Comparison of ENCODE assay signal across 1 cellular context in the genomic region with DNA sequence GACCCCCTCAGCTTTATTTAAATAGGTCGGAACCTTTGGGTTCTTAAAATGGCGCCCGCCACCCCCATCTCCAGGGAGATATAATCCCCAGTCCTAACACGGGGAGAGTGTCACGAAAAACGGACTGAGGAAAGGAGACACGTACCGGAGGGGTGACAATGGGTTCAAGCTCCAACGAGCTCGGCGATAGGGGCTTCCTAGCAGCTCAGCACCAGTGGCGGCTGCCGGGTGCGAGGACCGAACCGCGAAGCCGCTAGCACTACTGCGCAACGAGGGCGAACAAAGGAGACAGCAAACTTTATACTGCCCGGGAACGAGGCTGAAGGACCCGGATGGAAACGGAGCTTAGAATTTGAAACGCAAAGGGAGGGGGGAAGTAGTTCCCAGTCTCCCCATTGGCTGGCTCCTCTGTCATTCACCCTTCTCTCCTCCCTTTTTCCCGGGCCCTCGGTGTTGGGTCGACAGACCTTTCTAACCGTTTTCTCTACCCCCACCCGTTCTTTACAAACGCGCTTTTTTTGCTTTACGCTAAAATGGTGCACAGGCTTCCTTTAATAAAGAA.
TF ChIP-seq lines count a peak whose summit lies in the region.

A gene (minus strand): TSS at position 274 of the 562 bp plus-strand sequence. CDS start 1,298 bp downstream, outside the sequence.

TF ChIP-seq in HepG2, 621 proteins besides CTCF, POLR2A, EP300 and RAD21 (continued from another document and continues in another):
- TF ChIP-seq, protein P1, sequence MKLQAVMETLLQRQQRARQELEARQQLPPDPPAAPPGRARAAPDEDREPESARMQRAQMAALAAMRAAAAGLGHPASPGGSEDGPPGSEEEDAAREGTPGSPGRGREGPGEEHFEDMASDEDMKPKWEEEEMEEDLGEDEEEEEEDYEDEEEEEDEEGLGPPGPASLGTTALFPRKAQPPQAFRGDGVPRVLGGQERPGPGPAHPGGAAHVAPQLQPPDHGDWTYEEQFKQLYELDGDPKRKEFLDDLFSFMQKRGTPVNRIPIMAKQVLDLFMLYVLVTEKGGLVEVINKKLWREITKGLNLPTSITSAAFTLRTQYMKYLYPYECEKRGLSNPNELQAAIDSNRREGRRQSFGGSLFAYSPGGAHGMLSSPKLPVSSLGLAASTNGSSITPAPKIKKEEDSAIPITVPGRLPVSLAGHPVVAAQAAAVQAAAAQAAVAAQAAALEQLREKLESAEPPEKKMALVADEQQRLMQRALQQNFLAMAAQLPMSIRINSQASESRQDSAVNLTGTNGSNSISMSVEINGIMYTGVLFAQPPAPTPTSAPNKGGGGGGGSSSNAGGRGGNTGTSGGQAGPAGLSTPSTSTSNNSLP (IDR thresholded peaks at IDR 0.05; ENCODE audit: low read depth, low read length), result no peak
- TF ChIP-seq, protein P2, sequence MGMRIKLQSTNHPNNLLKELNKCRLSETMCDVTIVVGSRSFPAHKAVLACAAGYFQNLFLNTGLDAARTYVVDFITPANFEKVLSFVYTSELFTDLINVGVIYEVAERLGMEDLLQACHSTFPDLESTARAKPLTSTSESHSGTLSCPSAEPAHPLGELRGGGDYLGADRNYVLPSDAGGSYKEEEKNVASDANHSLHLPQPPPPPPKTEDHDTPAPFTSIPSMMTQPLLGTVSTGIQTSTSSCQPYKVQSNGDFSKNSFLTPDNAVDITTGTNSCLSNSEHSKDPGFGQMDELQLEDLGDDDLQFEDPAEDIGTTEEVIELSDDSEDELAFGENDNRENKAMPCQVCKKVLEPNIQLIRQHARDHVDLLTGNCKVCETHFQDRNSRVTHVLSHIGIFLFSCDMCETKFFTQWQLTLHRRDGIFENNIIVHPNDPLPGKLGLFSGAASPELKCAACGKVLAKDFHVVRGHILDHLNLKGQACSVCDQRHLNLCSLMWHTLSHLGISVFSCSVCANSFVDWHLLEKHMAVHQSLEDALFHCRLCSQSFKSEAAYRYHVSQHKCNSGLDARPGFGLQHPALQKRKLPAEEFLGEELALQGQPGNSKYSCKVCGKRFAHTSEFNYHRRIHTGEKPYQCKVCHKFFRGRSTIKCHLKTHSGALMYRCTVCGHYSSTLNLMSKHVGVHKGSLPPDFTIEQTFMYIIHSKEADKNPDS (CRISPR knock-in tag; IDR thresholded peaks at IDR 0.05), result no peak
- TF ChIP-seq, protein P3, sequence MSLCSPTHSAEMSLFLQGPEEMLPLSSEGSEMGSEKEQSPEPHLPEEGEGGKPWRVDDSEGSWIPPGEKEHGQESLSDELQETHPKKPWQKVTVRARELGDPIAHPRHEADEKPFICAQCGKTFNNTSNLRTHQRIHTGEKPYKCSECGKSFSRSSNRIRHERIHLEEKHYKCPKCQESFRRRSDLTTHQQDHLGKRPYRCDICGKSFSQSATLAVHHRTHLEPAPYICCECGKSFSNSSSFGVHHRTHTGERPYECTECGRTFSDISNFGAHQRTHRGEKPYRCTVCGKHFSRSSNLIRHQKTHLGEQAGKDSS (CRISPR knock-in tag; IDR thresholded peaks at IDR 0.05; ENCODE audit: borderline replicate concordance, low read depth), result no peak; the same call in 1 of the 2 replicates
- TF ChIP-seq, protein P4, sequence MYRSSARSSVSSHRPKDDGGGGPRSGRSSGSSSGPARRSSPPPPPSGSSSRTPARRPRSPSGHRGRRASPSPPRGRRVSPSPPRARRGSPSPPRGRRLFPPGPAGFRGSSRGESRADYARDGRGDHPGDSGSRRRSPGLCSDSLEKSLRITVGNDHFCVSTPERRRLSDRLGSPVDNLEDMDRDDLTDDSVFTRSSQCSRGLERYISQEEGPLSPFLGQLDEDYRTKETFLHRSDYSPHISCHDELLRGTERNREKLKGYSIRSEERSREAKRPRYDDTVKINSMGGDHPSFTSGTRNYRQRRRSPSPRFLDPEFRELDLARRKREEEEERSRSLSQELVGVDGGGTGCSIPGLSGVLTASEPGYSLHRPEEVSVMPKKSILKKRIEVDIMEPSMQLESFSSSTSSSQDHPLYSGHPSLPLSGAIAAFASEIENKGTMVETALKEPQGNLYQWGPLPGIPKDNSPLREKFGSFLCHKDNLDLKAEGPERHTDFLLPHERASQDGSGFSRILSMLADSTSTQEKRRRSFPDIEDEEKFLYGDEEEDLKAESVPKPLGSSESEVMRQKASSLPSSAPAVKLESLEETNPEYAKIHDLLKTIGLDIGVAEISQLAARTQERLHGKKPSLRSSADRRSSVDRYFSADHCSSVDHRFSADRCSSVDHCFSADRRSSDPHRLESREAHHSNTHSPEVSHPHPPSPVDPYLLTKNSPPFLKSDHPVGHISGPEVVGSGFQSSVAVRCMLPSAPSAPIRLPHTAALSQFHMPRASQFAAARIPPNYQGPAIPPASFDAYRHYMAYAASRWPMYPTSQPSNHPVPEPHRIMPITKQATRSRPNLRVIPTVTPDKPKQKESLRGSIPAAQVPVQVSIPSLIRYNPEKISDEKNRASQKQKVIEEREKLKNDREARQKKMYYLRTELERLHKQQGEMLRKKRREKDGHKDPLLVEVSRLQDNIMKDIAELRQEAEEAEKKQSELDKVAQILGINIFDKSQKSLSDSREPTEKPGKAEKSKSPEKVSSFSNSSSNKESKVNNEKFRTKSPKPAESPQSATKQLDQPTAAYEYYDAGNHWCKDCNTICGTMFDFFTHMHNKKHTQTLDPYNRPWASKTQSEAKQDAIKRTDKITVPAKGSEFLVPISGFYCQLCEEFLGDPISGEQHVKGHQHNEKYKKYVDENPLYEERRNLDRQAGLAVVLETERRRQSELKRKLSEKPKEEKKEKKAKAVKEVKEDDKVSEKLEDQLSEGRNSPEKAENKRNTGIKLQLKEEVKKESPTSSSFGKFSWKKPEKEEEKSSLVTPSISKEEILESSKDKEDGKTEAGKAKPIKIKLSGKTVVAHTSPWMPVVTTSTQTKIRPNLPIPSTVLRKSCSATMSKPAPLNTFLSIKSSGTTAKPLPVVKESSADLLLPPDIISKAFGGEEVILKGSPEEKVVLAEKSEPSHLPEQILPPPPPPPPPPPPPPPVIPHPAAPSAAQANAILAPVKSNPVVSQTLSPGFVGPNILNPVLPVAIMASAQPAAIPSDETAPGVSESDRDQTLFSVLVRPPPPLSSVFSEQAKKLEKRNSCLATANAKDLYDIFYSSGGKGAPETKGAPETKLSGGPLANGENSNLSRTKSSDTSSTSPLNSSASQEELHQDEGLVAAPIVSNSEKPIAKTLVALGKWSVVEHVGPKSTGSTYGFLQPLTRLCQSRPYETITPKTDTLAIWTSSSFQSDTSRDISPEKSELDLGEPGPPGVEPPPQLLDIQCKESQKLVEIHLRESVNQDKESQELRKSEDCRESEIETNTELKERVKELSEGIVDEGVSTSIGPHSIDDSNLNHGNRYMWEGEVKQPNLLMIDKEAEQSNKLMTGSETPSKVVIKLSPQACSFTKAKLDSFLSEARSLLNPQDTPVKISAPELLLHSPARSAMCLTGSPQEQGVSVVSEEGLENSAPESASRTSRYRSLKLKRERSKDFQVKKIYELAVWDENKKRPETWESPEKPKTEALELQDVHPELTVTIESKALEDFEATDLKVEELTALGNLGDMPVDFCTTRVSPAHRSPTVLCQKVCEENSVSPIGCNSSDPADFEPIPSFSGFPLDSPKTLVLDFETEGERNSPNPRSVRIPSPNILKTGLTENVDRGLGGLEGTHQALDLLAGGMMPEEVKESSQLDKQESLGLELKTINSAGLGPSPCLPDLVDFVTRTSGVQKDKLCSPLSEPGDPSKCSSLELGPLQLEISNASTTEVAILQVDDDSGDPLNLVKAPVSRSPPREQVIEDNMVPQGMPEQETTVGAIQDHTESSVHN (CRISPR knock-in tag; IDR thresholded peaks at IDR 0.05), result no peak
- TF ChIP-seq MAZ (IDR thresholded peaks at IDR 0.05; ENCODE audit: borderline replicate concordance, low read depth, low read length) (0 out of 2 replicates have a peak, but pooled peaks have one; percentile 44), MAZ (CRISPR knock-in tag; IDR thresholded peaks at IDR 0.05; ENCODE audit: low read depth) (peak; percentile 44; the same call in 1 of the 2 replicates), MXD4 (CRISPR knock-in tag; IDR thresholded peaks at IDR 0.05) (no peak), ZNF543 (CRISPR knock-in tag; IDR thresholded peaks at IDR 0.05) (no peak), TOPORS (CRISPR knock-in tag; IDR thresholded peaks at IDR 0.05) (no peak), STAT5B (CRISPR knock-in tag; IDR thresholded peaks at IDR 0.05) (no peak), NR1H2 (CRISPR knock-in tag; IDR thresholded peaks at IDR 0.05; ENCODE audit: borderline replicate concordance, low read depth) (no peak), ATAD3A (CRISPR knock-in tag; IDR thresholded peaks at IDR 0.05) (no peak), NR2F2 (IDR thresholded peaks at IDR 0.05; ENCODE audit: borderline replicate concordance, low read depth) (no peak), GFI1 (CRISPR knock-in tag; IDR thresholded peaks at IDR 0.05; ENCODE audit: borderline replicate concordance) (no peak), RELA (CRISPR knock-in tag; IDR thresholded peaks at IDR 0.05) (no peak), ZNF329 (CRISPR knock-in tag; IDR thresholded peaks at IDR 0.05; ENCODE audit: low read depth) (no peak), ZNF879 (CRISPR knock-in tag; IDR thresholded peaks at IDR 0.05) (no peak), KDM5B (CRISPR knock-in tag; IDR thresholded peaks at IDR 0.05; ENCODE audit: borderline replicate concordance) (no peak; the same call in 1 of the 2 replicates), SSRP1 (CRISPR knock-in tag; IDR thresholded peaks at IDR 0.05) (no peak), FOXM1 (CRISPR knock-in tag; IDR thresholded peaks at IDR 0.05) (no peak), ZNF260 (CRISPR knock-in tag; IDR thresholded peaks at IDR 0.05; ENCODE audit: borderline replicate concordance, low read depth) (no peak)
- TF ChIP-seq, protein P5, sequence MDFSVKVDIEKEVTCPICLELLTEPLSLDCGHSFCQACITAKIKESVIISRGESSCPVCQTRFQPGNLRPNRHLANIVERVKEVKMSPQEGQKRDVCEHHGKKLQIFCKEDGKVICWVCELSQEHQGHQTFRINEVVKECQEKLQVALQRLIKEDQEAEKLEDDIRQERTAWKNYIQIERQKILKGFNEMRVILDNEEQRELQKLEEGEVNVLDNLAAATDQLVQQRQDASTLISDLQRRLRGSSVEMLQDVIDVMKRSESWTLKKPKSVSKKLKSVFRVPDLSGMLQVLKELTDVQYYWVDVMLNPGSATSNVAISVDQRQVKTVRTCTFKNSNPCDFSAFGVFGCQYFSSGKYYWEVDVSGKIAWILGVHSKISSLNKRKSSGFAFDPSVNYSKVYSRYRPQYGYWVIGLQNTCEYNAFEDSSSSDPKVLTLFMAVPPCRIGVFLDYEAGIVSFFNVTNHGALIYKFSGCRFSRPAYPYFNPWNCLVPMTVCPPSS (IDR thresholded peaks at IDR 0.05), result no peak
- TF ChIP-seq, protein P6, sequence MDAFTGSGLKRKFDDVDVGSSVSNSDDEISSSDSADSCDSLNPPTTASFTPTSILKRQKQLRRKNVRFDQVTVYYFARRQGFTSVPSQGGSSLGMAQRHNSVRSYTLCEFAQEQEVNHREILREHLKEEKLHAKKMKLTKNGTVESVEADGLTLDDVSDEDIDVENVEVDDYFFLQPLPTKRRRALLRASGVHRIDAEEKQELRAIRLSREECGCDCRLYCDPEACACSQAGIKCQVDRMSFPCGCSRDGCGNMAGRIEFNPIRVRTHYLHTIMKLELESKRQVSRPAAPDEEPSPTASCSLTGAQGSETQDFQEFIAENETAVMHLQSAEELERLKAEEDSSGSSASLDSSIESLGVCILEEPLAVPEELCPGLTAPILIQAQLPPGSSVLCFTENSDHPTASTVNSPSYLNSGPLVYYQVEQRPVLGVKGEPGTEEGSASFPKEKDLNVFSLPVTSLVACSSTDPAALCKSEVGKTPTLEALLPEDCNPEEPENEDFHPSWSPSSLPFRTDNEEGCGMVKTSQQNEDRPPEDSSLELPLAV (CRISPR knock-in tag; conservative IDR thresholded peaks at IDR 0.05; ENCODE audit: low read depth), result no peak
- TF ChIP-seq, protein P7, sequence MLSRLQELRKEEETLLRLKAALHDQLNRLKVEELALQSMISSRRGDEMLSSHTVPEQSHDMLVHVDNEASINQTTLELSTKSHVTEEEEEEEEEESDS (CRISPR knock-in tag; IDR thresholded peaks at IDR 0.05; ENCODE audit: borderline replicate concordance), result no peak; the same call in 1 of the 2 replicates
- TF ChIP-seq, protein P8, sequence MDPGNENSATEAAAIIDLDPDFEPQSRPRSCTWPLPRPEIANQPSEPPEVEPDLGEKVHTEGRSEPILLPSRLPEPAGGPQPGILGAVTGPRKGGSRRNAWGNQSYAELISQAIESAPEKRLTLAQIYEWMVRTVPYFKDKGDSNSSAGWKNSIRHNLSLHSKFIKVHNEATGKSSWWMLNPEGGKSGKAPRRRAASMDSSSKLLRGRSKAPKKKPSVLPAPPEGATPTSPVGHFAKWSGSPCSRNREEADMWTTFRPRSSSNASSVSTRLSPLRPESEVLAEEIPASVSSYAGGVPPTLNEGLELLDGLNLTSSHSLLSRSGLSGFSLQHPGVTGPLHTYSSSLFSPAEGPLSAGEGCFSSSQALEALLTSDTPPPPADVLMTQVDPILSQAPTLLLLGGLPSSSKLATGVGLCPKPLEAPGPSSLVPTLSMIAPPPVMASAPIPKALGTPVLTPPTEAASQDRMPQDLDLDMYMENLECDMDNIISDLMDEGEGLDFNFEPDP (CRISPR knock-in tag; conservative IDR thresholded peaks at IDR 0.05), result no peak
- TF ChIP-seq, protein P9, sequence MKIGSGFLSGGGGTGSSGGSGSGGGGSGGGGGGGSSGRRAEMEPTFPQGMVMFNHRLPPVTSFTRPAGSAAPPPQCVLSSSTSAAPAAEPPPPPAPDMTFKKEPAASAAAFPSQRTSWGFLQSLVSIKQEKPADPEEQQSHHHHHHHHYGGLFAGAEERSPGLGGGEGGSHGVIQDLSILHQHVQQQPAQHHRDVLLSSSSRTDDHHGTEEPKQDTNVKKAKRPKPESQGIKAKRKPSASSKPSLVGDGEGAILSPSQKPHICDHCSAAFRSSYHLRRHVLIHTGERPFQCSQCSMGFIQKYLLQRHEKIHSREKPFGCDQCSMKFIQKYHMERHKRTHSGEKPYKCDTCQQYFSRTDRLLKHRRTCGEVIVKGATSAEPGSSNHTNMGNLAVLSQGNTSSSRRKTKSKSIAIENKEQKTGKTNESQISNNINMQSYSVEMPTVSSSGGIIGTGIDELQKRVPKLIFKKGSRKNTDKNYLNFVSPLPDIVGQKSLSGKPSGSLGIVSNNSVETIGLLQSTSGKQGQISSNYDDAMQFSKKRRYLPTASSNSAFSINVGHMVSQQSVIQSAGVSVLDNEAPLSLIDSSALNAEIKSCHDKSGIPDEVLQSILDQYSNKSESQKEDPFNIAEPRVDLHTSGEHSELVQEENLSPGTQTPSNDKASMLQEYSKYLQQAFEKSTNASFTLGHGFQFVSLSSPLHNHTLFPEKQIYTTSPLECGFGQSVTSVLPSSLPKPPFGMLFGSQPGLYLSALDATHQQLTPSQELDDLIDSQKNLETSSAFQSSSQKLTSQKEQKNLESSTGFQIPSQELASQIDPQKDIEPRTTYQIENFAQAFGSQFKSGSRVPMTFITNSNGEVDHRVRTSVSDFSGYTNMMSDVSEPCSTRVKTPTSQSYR (CRISPR knock-in tag; IDR thresholded peaks at IDR 0.05; ENCODE audit: borderline replicate concordance), result no peak
- TF ChIP-seq, protein P10, sequence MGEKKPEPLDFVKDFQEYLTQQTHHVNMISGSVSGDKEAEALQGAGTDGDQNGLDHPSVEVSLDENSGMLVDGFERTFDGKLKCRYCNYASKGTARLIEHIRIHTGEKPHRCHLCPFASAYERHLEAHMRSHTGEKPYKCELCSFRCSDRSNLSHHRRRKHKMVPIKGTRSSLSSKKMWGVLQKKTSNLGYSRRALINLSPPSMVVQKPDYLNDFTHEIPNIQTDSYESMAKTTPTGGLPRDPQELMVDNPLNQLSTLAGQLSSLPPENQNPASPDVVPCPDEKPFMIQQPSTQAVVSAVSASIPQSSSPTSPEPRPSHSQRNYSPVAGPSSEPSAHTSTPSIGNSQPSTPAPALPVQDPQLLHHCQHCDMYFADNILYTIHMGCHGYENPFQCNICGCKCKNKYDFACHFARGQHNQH (CRISPR knock-in tag; IDR thresholded peaks at IDR 0.05), result no peak
